In the genomic region with DNA sequence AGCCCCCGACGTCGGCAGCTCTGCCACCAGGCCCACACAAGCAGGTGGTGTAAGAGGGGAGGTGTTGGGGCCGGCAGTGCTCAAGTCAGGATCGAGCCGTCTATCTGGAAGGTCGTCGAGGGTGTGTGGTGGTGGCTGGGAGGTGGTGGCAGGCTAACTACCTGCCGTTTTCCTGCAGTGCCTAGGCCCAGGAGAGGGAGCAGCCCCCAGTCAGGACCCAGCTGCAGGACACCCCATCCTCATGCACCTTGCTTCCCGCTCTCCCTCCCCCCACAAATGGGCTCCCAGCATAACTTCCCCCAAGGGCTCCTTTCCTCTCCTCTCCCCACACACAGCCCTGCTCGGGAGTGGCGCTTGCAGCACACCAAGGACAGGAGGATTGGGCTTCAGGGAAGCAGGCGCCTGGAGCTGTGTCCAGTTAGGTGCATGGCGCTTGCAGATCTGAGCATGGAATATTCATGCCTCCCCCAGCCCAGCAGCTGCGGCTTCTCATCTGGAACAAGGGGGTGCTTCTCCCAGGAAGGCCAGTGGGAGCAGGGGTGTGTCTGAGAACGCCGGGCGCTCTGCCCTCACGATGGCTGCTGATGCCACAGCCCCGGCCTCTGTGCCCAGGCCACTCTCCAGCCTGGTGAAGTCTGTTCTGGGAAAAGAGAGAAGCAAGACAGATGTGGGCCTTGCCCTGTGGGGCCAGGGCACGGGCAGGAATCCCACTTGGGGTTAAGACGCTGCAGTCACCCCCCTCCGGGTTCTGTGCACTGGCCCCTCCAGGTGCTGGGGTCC, we compare ENCODE assay signal across 1 cellular context.
TF ChIP-seq lines count a peak whose summit lies in the region.

No MANE protein-coding gene starts in this region.

TF ChIP-seq in WTC11, 78 proteins besides CTCF, POLR2A, EP300 and RAD21:
- TF ChIP-seq, protein P1, sequence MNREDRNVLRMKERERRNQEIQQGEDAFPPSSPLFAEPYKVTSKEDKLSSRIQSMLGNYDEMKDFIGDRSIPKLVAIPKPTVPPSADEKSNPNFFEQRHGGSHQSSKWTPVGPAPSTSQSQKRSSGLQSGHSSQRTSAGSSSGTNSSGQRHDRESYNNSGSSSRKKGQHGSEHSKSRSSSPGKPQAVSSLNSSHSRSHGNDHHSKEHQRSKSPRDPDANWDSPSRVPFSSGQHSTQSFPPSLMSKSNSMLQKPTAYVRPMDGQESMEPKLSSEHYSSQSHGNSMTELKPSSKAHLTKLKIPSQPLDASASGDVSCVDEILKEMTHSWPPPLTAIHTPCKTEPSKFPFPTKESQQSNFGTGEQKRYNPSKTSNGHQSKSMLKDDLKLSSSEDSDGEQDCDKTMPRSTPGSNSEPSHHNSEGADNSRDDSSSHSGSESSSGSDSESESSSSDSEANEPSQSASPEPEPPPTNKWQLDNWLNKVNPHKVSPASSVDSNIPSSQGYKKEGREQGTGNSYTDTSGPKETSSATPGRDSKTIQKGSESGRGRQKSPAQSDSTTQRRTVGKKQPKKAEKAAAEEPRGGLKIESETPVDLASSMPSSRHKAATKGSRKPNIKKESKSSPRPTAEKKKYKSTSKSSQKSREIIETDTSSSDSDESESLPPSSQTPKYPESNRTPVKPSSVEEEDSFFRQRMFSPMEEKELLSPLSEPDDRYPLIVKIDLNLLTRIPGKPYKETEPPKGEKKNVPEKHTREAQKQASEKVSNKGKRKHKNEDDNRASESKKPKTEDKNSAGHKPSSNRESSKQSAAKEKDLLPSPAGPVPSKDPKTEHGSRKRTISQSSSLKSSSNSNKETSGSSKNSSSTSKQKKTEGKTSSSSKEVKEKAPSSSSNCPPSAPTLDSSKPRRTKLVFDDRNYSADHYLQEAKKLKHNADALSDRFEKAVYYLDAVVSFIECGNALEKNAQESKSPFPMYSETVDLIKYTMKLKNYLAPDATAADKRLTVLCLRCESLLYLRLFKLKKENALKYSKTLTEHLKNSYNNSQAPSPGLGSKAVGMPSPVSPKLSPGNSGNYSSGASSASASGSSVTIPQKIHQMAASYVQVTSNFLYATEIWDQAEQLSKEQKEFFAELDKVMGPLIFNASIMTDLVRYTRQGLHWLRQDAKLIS (CRISPR knock-in tag; IDR thresholded peaks at IDR 0.05; ENCODE audit: borderline replicate concordance), result no peak
- TF ChIP-seq ZNF671 (CRISPR knock-in tag; IDR thresholded peaks at IDR 0.05), result no peak
- TF ChIP-seq TEAD4 (CRISPR knock-in tag; IDR thresholded peaks at IDR 0.05), result no peak
- TF ChIP-seq HMGA2 (CRISPR knock-in tag; IDR thresholded peaks at IDR 0.05), result no peak
- no peak for TF ChIP-seq ETV6 (CRISPR knock-in tag; IDR thresholded peaks at IDR 0.05)
- no peak for TF ChIP-seq NR2C2 (CRISPR knock-in tag; IDR thresholded peaks at IDR 0.05)
- TF ChIP-seq TCF7 (CRISPR knock-in tag; IDR thresholded peaks at IDR 0.05; ENCODE audit: low read depth), result no peak
- no peak for TF ChIP-seq ZNF317 (CRISPR knock-in tag; IDR thresholded peaks at IDR 0.05; ENCODE audit: borderline replicate concordance, low read depth)
- no peak for TF ChIP-seq NR3C1 (CRISPR knock-in tag; conservative IDR thresholded peaks at IDR 0.05; ENCODE audit: low read depth)
- no peak for TF ChIP-seq MYBL2 (CRISPR knock-in tag; IDR thresholded peaks at IDR 0.05)
- TF ChIP-seq, protein P2, sequence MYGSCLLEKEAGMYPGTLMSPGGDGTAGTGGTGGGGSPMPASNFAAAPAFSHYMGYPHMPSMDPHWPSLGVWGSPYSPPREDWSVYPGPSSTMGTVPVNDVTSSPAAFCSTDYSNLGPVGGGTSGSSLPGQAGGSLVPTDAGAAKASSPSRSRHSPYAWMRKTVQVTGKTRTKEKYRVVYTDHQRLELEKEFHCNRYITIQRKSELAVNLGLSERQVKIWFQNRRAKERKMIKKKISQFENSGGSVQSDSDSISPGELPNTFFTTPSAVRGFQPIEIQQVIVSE (CRISPR knock-in tag; IDR thresholded peaks at IDR 0.05; ENCODE audit: borderline replicate concordance), result no peak
- TF ChIP-seq ATF1 (CRISPR knock-in tag; IDR thresholded peaks at IDR 0.05), result no peak
- no peak for TF ChIP-seq PRRX2 (CRISPR knock-in tag; IDR thresholded peaks at IDR 0.05)
- TF ChIP-seq RELA (CRISPR knock-in tag; IDR thresholded peaks at IDR 0.05; ENCODE audit: borderline replicate concordance), result no peak
- TF ChIP-seq JUN (CRISPR knock-in tag; IDR thresholded peaks at IDR 0.05), result no peak
- TF ChIP-seq, protein P3, sequence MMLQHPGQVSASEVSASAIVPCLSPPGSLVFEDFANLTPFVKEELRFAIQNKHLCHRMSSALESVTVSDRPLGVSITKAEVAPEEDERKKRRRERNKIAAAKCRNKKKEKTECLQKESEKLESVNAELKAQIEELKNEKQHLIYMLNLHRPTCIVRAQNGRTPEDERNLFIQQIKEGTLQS (CRISPR knock-in tag; conservative IDR thresholded peaks at IDR 0.05), result no peak
